Comparison of ENCODE assay signal across 22 cellular contexts in the genomic region with DNA sequence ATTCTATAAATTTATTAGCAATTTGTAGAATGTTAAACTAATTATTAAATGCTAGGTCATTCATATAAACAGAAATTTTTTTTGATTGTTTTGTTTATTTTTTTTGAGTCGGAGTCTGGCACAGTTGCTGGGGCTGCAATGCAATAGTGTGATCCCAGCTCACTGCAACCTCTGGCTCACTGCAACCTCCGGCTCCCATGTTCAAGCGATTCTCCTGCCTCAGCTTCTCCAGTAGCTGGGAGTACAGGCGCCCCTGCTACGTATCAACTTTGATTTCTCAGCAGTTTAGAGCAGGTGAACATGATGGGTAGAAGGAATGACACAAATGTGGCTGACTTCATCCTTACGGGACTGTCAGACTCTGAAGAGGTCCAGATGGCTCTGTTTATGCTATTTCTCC.
DNase-seq lines count a peak whose midpoint lies in the region.
"Had no signal": no experiment of that assay in that cellular context is flagged by ENCODE, and none has a peak within 500 bp of the region (broad histone marks: within the 10 kb centered on the region; RNA-seq: fewer than 3 reads in every experiment).

A gene with protein sequence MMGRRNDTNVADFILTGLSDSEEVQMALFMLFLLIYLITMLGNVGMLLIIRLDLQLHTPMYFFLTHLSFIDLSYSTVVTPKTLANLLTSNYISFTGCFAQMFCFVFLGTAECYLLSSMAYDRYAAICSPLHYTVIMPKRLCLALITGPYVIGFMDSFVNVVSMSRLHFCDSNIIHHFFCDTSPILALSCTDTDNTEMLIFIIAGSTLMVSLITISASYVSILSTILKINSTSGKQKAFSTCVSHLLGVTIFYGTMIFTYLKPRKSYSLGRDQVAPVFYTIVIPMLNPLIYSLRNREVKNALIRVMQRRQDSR (plus strand): TSS at position 301 of the 400 bp plus-strand sequence. CDS start 0 bp downstream, at position 301.

- DNase-seq in NCI-H82 (lab: John Stamatoyannopoulos, UW), result peak; percentile 0
- DNase-seq in NCI-H82 treated with DMSO at 0.1 percent for 48 hours (lab: John Stamatoyannopoulos, UW; ENCODE audit: unreplicated experiment), result no peak
- DNase-seq: 8988T; ACHN; AML-193; BE2C; C1 segment of cervical spinal cord; Caco-2; Calu3; CD4-positive, alpha-beta memory T cell; CD4-positive, alpha-beta T cell; CD4-positive, CD25-positive, alpha-beta regulatory T cell; CD8-positive, alpha-beta memory T cell; CD8-positive, alpha-beta T cell; COR-L47; DMS 273 treated with DMSO at 0.1 percent for 48 hours; DMS153; DMS53; DMS79; DMS79 treated with DMSO at 0.1 percent for 48 hours; DND-41; EL had no signal
